ENCODE assay signal across 17 cellular contexts in the genomic region with DNA sequence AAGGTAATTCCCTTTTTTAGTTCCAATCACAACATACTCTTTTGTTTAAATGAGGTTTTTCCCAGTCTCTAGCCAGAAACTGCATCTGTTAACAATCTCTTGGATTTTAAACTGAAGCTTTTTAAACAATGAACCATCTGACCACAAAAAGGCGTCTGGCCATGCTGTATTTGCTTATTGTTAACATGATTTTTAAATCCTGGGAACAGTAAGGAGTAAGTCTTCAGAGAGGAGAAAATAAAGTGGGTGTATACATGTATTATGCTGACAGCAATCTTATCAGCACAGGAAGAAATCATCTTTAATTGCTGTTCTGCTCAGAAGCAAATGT.
DNase-seq lines count a peak whose midpoint lies in the region; ATAC-seq and TF ChIP-seq lines count a peak whose summit lies in the region.
"Had no signal": no experiment of that assay in that cellular context is flagged by ENCODE, and none has a peak within 500 bp of the region (broad histone marks: within the 10 kb centered on the region; RNA-seq: fewer than 3 reads in every experiment).

No MANE protein-coding gene starts in this region.

- POLR2A ChIA-PET in PC-3 (lab: Charles Lee; ENCODE audit: unreplicated experiment) = no interaction called here

- no TSS peak for BruUV-seq in PC-3 (replicated peaks; lab: Mats Ljungman, UMichigan)

- H3K9me3 ChIP-seq in PC-3 (ENCODE audit: low read length) (no peaks in the 10 kb centered on the region), parathyroid adenoma (ENCODE audit: control insufficient read depth, low read length) (no peaks in the 10 kb centered on the region)

- no peak overlapping the region for H3K4me3 ChIP-seq in AG09309 (ENCODE audit: control insufficient read depth, low read depth, low read length)
- H3K4me3 ChIP-seq in PC-3 (ENCODE audit: low read length) = no peak overlapping the region
- H3K4me3 ChIP-seq in parathyroid adenoma (ENCODE audit: low read depth, low read length) = no peak overlapping the region

- no peaks in the 10 kb centered on the region for H3K9me2 ChIP-seq in PC-3 (replicated peaks; ENCODE audit: low read length)

- no peak overlapping the region for H3K27ac ChIP-seq in PC-3 (ENCODE audit: low read length)
- H3K27ac ChIP-seq in parathyroid adenoma = peak overlapping the region; percentile 50

- H2AFZ ChIP-seq in PC-3 (ENCODE audit: low read length) (no peak overlapping the region), parathyroid adenoma (no peak overlapping the region)

- H3F3A ChIP-seq in PC-3 (ENCODE audit: low read length, unreplicated experiment) = no peaks in the 10 kb centered on the region

- intact Hi-C loops in PC-3 (cut with micrococcal nuclease) = no loop called here

- peak; percentile 62 for DNase-seq in AG09309 (ENCODE audit: low read depth)
- DNase-seq in PC-3 = peak; percentile 40
- peak; percentile 47 for DNase-seq in fibroblast of gingiva (ENCODE audit: low read depth)
- DNase-seq in hepatic stellate cell (ENCODE audit: low spot score) = no peak
- no peak for DNase-seq in SK-N-DZ (ENCODE audit: low spot score)
- no peak for DNase-seq in stimulated activated CD4-positive, alpha-beta T cell treated with anti-CD3 and anti-CD28 coated beads, Interleukin-15, amount 100 ng/mL, for 24 hours
- DNase-seq in EL = no peak
- DNase-seq: ACHN; activated CD4-positive, CD25-positive, alpha-beta regulatory T cell; activated CD8-positive, alpha-beta memory T cell treated with anti-CD3 and anti-CD28 coated beads, Interleukin-2, amount 50 U/mL, for 48 hours; activated naive CD4-positive, alpha-beta T cell treated with anti-CD3 and anti-CD28 coated beads, Interleukin-2, amount 50 U/mL, for 16 hours; NCI-H1105 treated with DMSO at 0.1 percent for 48 hours; NCI-H345; retina; stimulated activated CD4-positive, alpha-beta T cell treated with anti-CD3 and anti-CD28 coated beads, Interleukin-4, amount 100 ng/mL, for 4 hours had no signal

- H3K9ac ChIP-seq in PC-3 (ENCODE audit: low read length) = no peak overlapping the region
- no peak overlapping the region for H3K9ac ChIP-seq in parathyroid adenoma

- H3K79me2 ChIP-seq in PC-3 (ENCODE audit: low read length) (no peaks in the 10 kb centered on the region), parathyroid adenoma (peaks cover 13% of the 10 kb centered on the region)

- ATAC-seq in PC-3 = no peak
- ATAC-seq: natural killer cell treated with Interleukin-12 subunit alpha and Interleukin-12 subunit beta and Interleukin-15 and Interleukin-18, amount 100 ng/mL, for 72 hours had no signal

- CTCF ChIA-PET in PC-3 (lab: Charles Lee) = interaction anchor here (0.6 kb wide), 1 partner anchor 16 kb away, joined by 5 read pairs; no protein-coding TSS in a partner anchor

- no peaks in the 10 kb centered on the region for H3K27me3 ChIP-seq in PC-3 (ENCODE audit: low read length)
- H3K27me3 ChIP-seq in parathyroid adenoma (ENCODE audit: control insufficient read depth, insufficient read depth, low read length) = no peaks in the 10 kb centered on the region

- TF ChIP-seq CTCF in AG09309 (IDR thresholded peaks at IDR 0.05; ENCODE audit: control insufficient read depth, insufficient read depth, low read depth, low read length, missing control alignments) = no peak
- TF ChIP-seq CTCF in PC-3 (conservative IDR thresholded peaks at IDR 0.05; ENCODE audit: low read depth, low read length) = no peak
- TF ChIP-seq CTCF in parathyroid adenoma (IDR thresholded peaks at IDR 0.05) = no peak

- H4K20me1 ChIP-seq in PC-3 (ENCODE audit: low read length) = no peaks in the 10 kb centered on the region

- H3K4me1 ChIP-seq in PC-3 (ENCODE audit: insufficient read depth, low read length) (peaks cover 12% of the 10 kb centered on the region), parathyroid adenoma (peaks cover 43% of the 10 kb centered on the region)

- H3K4me2 ChIP-seq in PC-3 (ENCODE audit: low read length) (no peak overlapping the region), parathyroid adenoma (ENCODE audit: low read length) (peak overlapping the region; percentile 25)

- H3K36me3 ChIP-seq in PC-3 (ENCODE audit: low read depth, low read length) = peaks cover 3% of the 10 kb centered on the region; the same call in 1 of the 2 replicates
- no peaks in the 10 kb centered on the region for H3K36me3 ChIP-seq in parathyroid adenoma (ENCODE audit: control insufficient read depth, insufficient read depth, low read length)

Comparison
In these comparisons a context has a peak if more than half of its experiments do, and no peak if none do; other contexts are left out.
1. DNase-seq: peak in AG09309 (single experiment), PC-3 (single experiment) and fibroblast of gingiva (single experiment); none in hepatic stellate cell (single experiment), SK-N-DZ (single experiment), stimulated activated CD4-positive, alpha-beta T cell treated with anti-CD3 and anti-CD28 coated beads, Interleukin-15, amount 100 ng/mL, for 24 hours (single experiment) and EL (single experiment).